8 cellular contexts compared by ENCODE assay signal in genomic region chr9:33025572-33026347, GRCh38. TPM values are rescaled to one million over a fixed set of nuclear protein-coding genes. Genes with fewer than 3 reads are reported as not detected.
DNase-seq lines count a peak whose midpoint lies in the region; ATAC-seq, FAIRE-seq and TF ChIP-seq lines count a peak whose summit lies in the region.

No MANE protein-coding gene starts in this region.

- intact Hi-C loops in left cardiac atrium (cut with DNase I), result no loop called here
- intact Hi-C loops in psoas muscle (cut with DNase I), result no loop called here

- peak overlapping the region; percentile 58 for H2AFZ ChIP-seq in DND-41 (ENCODE audit: low read depth, low read length)

- H3K27ac ChIP-seq in DND-41 (ENCODE audit: low read length) (peak overlapping the region; percentile 93), psoas muscle (peak overlapping the region; percentile 96)

- peak; percentile 71 for ATAC-seq in DND-41 (ENCODE audit: insufficient read depth, low read depth)
- peak; percentile 49 for ATAC-seq in GM21825 (IDR thresholded peaks at IDR 0.05; ENCODE audit: unreplicated experiment)
- ATAC-seq in left cardiac atrium, result peak; percentile 62 to 63
- peak; percentile 56 to 70 (median 60) for ATAC-seq in psoas muscle

- H3K27me3 ChIP-seq in DND-41 (ENCODE audit: insufficient read depth, low read length, poor library complexity) (no peaks in the 10 kb centered on the region), psoas muscle (ENCODE audit: insufficient read depth in 3 of 3, low read length in 2 of 3) (no peaks in the 10 kb centered on the region)

- H3K9me3 ChIP-seq in DND-41 (ENCODE audit: insufficient read depth, low read length, severe bottlenecking), result no peaks in the 10 kb centered on the region
- H3K9me3 ChIP-seq in psoas muscle, result no peaks in the 10 kb centered on the region

- peaks cover 48% of the 10 kb centered on the region for H4K20me1 ChIP-seq in DND-41 (ENCODE audit: insufficient read depth, low read length)

- TF ChIP-seq CTCF in DND-41 (IDR thresholded peaks at IDR 0.05; ENCODE audit: borderline replicate concordance, extremely low read depth, low read length, poor library complexity, severe bottlenecking) (no peak), psoas muscle (IDR thresholded peaks at IDR 0.05) (no peak)

- peaks cover 96% of the 10 kb centered on the region for H3K79me2 ChIP-seq in DND-41 (ENCODE audit: insufficient read depth, low read length)

- H3K36me3 ChIP-seq in DND-41 (ENCODE audit: insufficient read depth, low read length) (peaks cover 54% of the 10 kb centered on the region), psoas muscle (ENCODE audit: insufficient read depth in 1 of 2, low read depth in 1 of 2) (peaks cover 8 to 43% of the 10 kb centered on the region in 2 donors)

- peak overlapping the region; percentile 83 for H3K4me2 ChIP-seq in DND-41 (ENCODE audit: insufficient read depth, low read length)

- H3K4me3 ChIP-seq in DND-41 (ENCODE audit: low read depth in 1 of 2, low read length in 2 of 2), result peak overlapping the region; percentile 59 to 82; a peak in 3 of 4 replicates
- peak overlapping the region; percentile 97 for H3K4me3 ChIP-seq in psoas muscle

- FAIRE-seq in urothelium cell line (lab: Jason Lieb, UNC), result no peak

- H3K9ac ChIP-seq in DND-41 (ENCODE audit: low read depth, low read length), result peak overlapping the region; percentile 94

- DNase-seq in DND-41, result peak; percentile 88
- DNase-seq in LHCN-M2 (ENCODE audit: low read depth), result peak; percentile 23
- DNase-seq in SW480 (ENCODE audit: low spot score), result peak; percentile 44
- DNase-seq in activated naive CD8-positive, alpha-beta T cell treated with anti-CD3 and anti-CD28 coated beads, Interleukin-2, amount 50 U/mL, for 16 hours (ENCODE audit: low read depth, low spot score), result peak; percentile 65
- DNase-seq in left cardiac atrium, result peak; percentile 62
- DNase-seq in psoas muscle, result peak in 1 of 2 donors; percentile 63
- peak; percentile 85 for DNase-seq in urothelium cell line (ENCODE audit: low spot score)

- peaks cover 61% of the 10 kb centered on the region for H3K4me1 ChIP-seq in DND-41 (ENCODE audit: insufficient read depth, low read length)
- peaks cover 40% of the 10 kb centered on the region for H3K4me1 ChIP-seq in psoas muscle

- 1 to 2% (median 2%) methylated on average over 21 to 36 of the region's 36 CpGs for WGBS in psoas muscle, 3 donors

RNA-seq across cellular contexts. Expression of gene DNAJA1, which starts 0.7 kb away (rescaled TPM):
- 179 and 196 TPM in 2 replicates for total RNA-seq in LHCN-M2 (2014; rRNA removed)
- 95.4 TPM for polyA plus RNA-seq in LHCN-M2 (2012)
- 10 to 100 TPM; 75.5 to 93.2 TPM for total RNA-seq in left cardiac atrium
- total RNA-seq in psoas muscle, result 10 to 100 TPM; 41.7 to 88.3 (median 68.8) TPM
- 100 to 1,000 TPM in 1 of 3 donors, 10 to 100 TPM in 2; 46.9 to 135 (median 48.9) TPM for polyA plus RNA-seq in psoas muscle

RNA-seq across cellular contexts. Expression of gene APTX, which starts 24.3 kb away (rescaled TPM):
- 39.0 and 43.7 TPM in 2 replicates for total RNA-seq in LHCN-M2 (2014; rRNA removed)
- 31.7 TPM for polyA plus RNA-seq in LHCN-M2 (2012)
- total RNA-seq in left cardiac atrium, result 10 to 100 TPM; 13.4 to 15.6 TPM
- 10 to 100 TPM; 12.9 to 21.0 (median 14.9) TPM for total RNA-seq in psoas muscle
- 10 to 100 TPM; 14.3 to 37.7 (median 31.2) TPM for polyA plus RNA-seq in psoas muscle

RNA-seq across cellular contexts. Expression of gene SMU1, which starts 50.7 kb away (rescaled TPM):
- total RNA-seq in LHCN-M2 (2014; rRNA removed), result 23.5 and 25.7 TPM in 2 replicates
- 12.5 TPM for polyA plus RNA-seq in LHCN-M2 (2012)
- total RNA-seq in left cardiac atrium, result 10 to 100 TPM; 14.2 to 16.7 TPM
- total RNA-seq in psoas muscle, result 10 to 100 TPM; 15.4 to 18.4 (median 16.7) TPM
- 10 to 100 TPM in 2 of 3 donors, 1 to 10 TPM in 1; 8.4 to 15.5 (median 11.6) TPM for polyA plus RNA-seq in psoas muscle
